Comparison of ENCODE assay signal across 9 cellular contexts in genomic region chr2:239225456-239225855, GRCh38.
DNase-seq lines count a peak whose midpoint lies in the region; ATAC-seq and TF ChIP-seq lines count a peak whose summit lies in the region.
"Had no signal": no experiment of that assay in that cellular context is flagged by ENCODE, and none has a peak within 500 bp of the region (broad histone marks: within the 10 kb centered on the region; RNA-seq: fewer than 3 reads in every experiment).

No MANE protein-coding gene starts in this region.

- POLR2A ChIA-PET in activated CD4-positive, alpha-beta T cell treated with anti-CD3 and anti-CD28 coated beads for 36 hours (lab: Charles Lee): no interaction called here

- no peaks in the 10 kb centered on the region for H3K36me3 Mint-ChIP-seq in activated CD4-positive, alpha-beta T cell treated with anti-CD3 and anti-CD28 coated beads for 36 hours (ENCODE audit: low read depth)

- H3K4me1 ChIP-seq in thyroid gland: peaks cover 48 to 66% of the 10 kb centered on the region in 2 donors

- DNase-seq in activated CD4-positive, alpha-beta T cell treated with anti-CD3 and anti-CD28 coated beads for 36 hours: peak; percentile 35
- DNase-seq in activated CD4-positive, alpha-beta T cell treated with anti-CD3 and anti-CD28 coated beads for 1 hour: no peak
- DNase-seq in mesenteric fat pad (ENCODE audit: low spot score) (peak; percentile 87), thyroid gland (no peak), RPMI8226 (no peak), middle frontal gyrus (ENCODE audit: extremely low spot score, low spot score) (no peak)
- DNase-seq: NK-92 treated with Interleukin-12 subunit alpha and Interleukin-12 subunit beta, amount 100 ng/mL, for 24 hours had no signal

- H3K27me3 Mint-ChIP-seq in activated CD4-positive, alpha-beta T cell treated with anti-CD3 and anti-CD28 coated beads for 36 hours: no peaks in the 10 kb centered on the region

- ATAC-seq in activated CD4-positive, alpha-beta T cell treated with anti-CD3 and anti-CD28 coated beads for 36 hours: peak; percentile 38
- no peak for ATAC-seq in GM18502 (IDR thresholded peaks at IDR 0.05; ENCODE audit: poor library complexity, unreplicated experiment)

- no peak for TF ChIP-seq POLR2A in thyroid gland (IDR thresholded peaks at IDR 0.05)

- 38 to 75% (median 52%) methylated on average over 10 to 12 of the region's 12 CpGs for WGBS in adipose tissue, 3 donors
- 77 to 86% methylated on average over 12 of the region's 12 CpGs for WGBS in thyroid gland, 2 donors

- H3K27ac ChIP-seq in adipose tissue (ENCODE audit: low read depth, low read length) (peak overlapping the region; percentile 66), thyroid gland (peak overlapping the region in 2 of 3 donors; percentile 5 to 46)

- H3K27ac Mint-ChIP-seq in activated CD4-positive, alpha-beta T cell treated with anti-CD3 and anti-CD28 coated beads for 36 hours: peak overlapping the region; percentile 80

- intact Hi-C loops in activated CD4-positive, alpha-beta T cell treated with anti-CD3 and anti-CD28 coated beads for 36 hours (cut with DNase I, micrococcal nuclease): no loop called here
- intact Hi-C loops in thyroid gland (cut with DNase I): no loop called here

- TF ChIP-seq CTCF in thyroid gland (IDR thresholded peaks at IDR 0.05): no peak

- H3K4me3 ChIP-seq in thyroid gland (replicated peaks in 1 of 3): no peak overlapping the region

- H3K9me3 ChIP-seq in thyroid gland: no peaks in the 10 kb centered on the region

- H3K27me3 ChIP-seq in thyroid gland: no peaks in the 10 kb centered on the region

- H3K9me3 Mint-ChIP-seq in activated CD4-positive, alpha-beta T cell treated with anti-CD3 and anti-CD28 coated beads for 36 hours (ENCODE audit: low read depth): no peaks in the 10 kb centered on the region

- peaks cover 80% of the 10 kb centered on the region for H3K4me1 Mint-ChIP-seq in activated CD4-positive, alpha-beta T cell treated with anti-CD3 and anti-CD28 coated beads for 36 hours

- CTCF ChIA-PET in activated CD4-positive, alpha-beta T cell treated with anti-CD3 and anti-CD28 coated beads for 36 hours (lab: Charles Lee): no interaction called here

- peak overlapping the region; percentile 6 for H3K4me3 Mint-ChIP-seq in activated CD4-positive, alpha-beta T cell treated with anti-CD3 and anti-CD28 coated beads for 36 hours

- H3K36me3 ChIP-seq in thyroid gland: no peaks in the 10 kb centered on the region

Comparison
In these comparisons a context has a peak if more than half of its experiments do, and no peak if none do; other contexts are left out.
1. DNase-seq: peak in activated CD4-positive, alpha-beta T cell treated with anti-CD3 and anti-CD28 coated beads for 36 hours (single experiment) and mesenteric fat pad (single experiment); none in activated CD4-positive, alpha-beta T cell treated with anti-CD3 and anti-CD28 coated beads for 1 hour (single experiment), thyroid gland (0 of 2), RPMI8226 (single experiment) and middle frontal gyrus (single experiment).